Comparison of ENCODE assay signal across 19 cellular contexts in genomic region chr12:68579254-68579653, GRCh38.
"Had no signal": no experiment of that assay in that cellular context is flagged by ENCODE, and none has a peak within 500 bp of the region (broad histone marks: within the 10 kb centered on the region; RNA-seq: fewer than 3 reads in every experiment).

No MANE protein-coding gene starts in this region.

- ATAC-seq: natural killer cell treated with Interleukin-12 subunit alpha and Interleukin-12 subunit beta and Interleukin-15 and Interleukin-18, amount 100 ng/mL, for 72 hours had no signal

- H3K4me3 Mint-ChIP-seq: natural killer cell treated with Interleukin-12 subunit alpha and Interleukin-12 subunit beta and Interleukin-15 and Interleukin-18, amount 100 ng/mL, for 72 hours; type B pancreatic cell had no signal

- H3K27ac ChIP-seq: brain microvascular endothelial cell, esophagus squamous epithelium, left ventricle myocardium inferior, right atrium auricular region, SJCRH30 had no signal

- H3K4me1 ChIP-seq: left ventricle myocardium inferior, right atrium auricular region, SJCRH30 had no signal

- H3K27me3 ChIP-seq: brain microvascular endothelial cell, esophagus squamous epithelium, right atrium auricular region, SJCRH30 had no signal

- H3K27me3 Mint-ChIP-seq: natural killer cell treated with Interleukin-12 subunit alpha and Interleukin-12 subunit beta and Interleukin-15 and Interleukin-18, amount 100 ng/mL, for 72 hours; type B pancreatic cell had no signal

- H3K36me3 ChIP-seq: brain microvascular endothelial cell, esophagus squamous epithelium, left ventricle myocardium inferior, right atrium auricular region, SJCRH30 had no signal

- DNase-seq: activated CD8-positive, alpha-beta memory T cell treated with anti-CD3 and anti-CD28 coated beads for 24 hours; anterior cingulate cortex; brain microvascular endothelial cell; cortex of kidney; effector CD4-positive, alpha-beta T cell; esophagus squamous epithelium; glutamatergic neuron; hypothalamus; left ventricle myocardium inferior; mesenchymal stem cell; nucleus accumbens; posterior cingulate gyrus; SJCRH30; stimulated activated CD4-positive, alpha-beta T cell treated with anti-CD3 and anti-CD28 coated beads, Interleukin-4, amount 100 ng/mL, for 1 hour; stimulated activated naive CD4-positive, alpha-beta T cell treated with Interleukin-2 at 50 U/mL for 16 hours; T-helper 9 cell had no signal

- H3K4me3 ChIP-seq: esophagus squamous epithelium, left ventricle myocardium inferior, right atrium auricular region, SJCRH30 had no signal

- H3K36me3 Mint-ChIP-seq: natural killer cell treated with Interleukin-12 subunit alpha and Interleukin-12 subunit beta and Interleukin-15 and Interleukin-18, amount 100 ng/mL, for 72 hours; type B pancreatic cell had no signal

- H3K27ac Mint-ChIP-seq: type B pancreatic cell had no signal

- H3K9me3 Mint-ChIP-seq: natural killer cell treated with Interleukin-12 subunit alpha and Interleukin-12 subunit beta and Interleukin-15 and Interleukin-18, amount 100 ng/mL, for 72 hours; type B pancreatic cell had no signal
